In the genomic region with DNA sequence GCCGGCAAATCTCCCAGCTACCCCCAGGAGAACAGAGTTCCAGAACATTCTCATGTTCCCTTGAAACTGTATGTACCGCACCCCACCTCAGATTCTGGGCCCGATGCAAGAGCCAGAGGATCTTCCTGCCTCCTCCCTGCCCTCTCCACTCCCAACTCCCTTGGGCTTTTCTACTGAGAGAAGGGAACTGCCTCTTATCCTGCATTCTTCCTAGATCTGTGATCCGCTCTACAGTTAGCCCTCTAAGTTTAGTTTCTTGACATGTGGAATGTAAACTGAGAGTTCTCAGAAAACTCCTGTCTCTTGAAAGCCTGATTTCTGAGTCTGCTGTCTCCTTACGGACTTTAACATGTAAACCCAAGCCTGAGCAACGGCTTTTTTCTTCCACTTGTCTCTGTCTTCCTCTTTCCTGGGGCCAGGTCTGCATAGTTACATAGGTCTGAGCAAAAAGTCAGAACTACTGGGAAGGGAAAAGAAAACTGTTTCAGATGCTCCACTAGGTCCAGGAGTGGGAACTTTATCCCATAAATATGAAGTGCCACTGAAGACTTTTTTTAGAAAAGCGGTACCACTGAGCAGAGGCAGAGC, we compare ENCODE assay signal across 1 cellular context.
TF ChIP-seq lines count a peak whose summit lies in the region.

No MANE protein-coding gene starts in this region.

TF ChIP-seq in IMR-90, 13 proteins besides CTCF, POLR2A, EP300 and RAD21:
- TF ChIP-seq RCOR1 (IDR thresholded peaks at IDR 0.05; ENCODE audit: insufficient replicate concordance, low read length) (no peak), RFX5 (IDR thresholded peaks at IDR 0.05; ENCODE audit: low read depth, low read length) (no peak), CEBPB (IDR thresholded peaks at IDR 0.05; ENCODE audit: low read depth, low read length) (no peak), BHLHE40 (IDR thresholded peaks at IDR 0.05; ENCODE audit: low read depth, low read length) (no peak), MXI1 (IDR thresholded peaks at IDR 0.05; ENCODE audit: borderline replicate concordance, low read depth, low read length) (no peak), MAZ (IDR thresholded peaks at IDR 0.05; ENCODE audit: borderline replicate concordance, low read depth, low read length) (no peak)
- TF ChIP-seq, protein P1, sequence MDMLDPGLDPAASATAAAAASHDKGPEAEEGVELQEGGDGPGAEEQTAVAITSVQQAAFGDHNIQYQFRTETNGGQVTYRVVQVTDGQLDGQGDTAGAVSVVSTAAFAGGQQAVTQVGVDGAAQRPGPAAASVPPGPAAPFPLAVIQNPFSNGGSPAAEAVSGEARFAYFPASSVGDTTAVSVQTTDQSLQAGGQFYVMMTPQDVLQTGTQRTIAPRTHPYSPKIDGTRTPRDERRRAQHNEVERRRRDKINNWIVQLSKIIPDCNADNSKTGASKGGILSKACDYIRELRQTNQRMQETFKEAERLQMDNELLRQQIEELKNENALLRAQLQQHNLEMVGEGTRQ (IDR thresholded peaks at IDR 0.05; ENCODE audit: low read depth, low read length) = no peak
